9 cellular contexts compared by ENCODE assay signal in genomic region chr4:159764343-159764952, GRCh38.
A peak's percentile ranks its signal among the peaks of the same experiment; 100 is the strongest.
DNase-seq lines count a peak whose midpoint lies in the region; ATAC-seq, FAIRE-seq and TF ChIP-seq lines count a peak whose summit lies in the region.
"Had no signal": no experiment of that assay in that cellular context is flagged by ENCODE, and none has a peak within 500 bp of the region (broad histone marks: within the 10 kb centered on the region; RNA-seq: fewer than 3 reads in every experiment).

No MANE protein-coding gene starts in this region.

- TF ChIP-seq CTCF in CD4-positive, alpha-beta T cell (IDR thresholded peaks at IDR 0.05), result peak; percentile 18
- 0 out of 6 replicates have a peak, but pooled peaks of 1 of the 3 experiments have one; percentile 12 for TF ChIP-seq CTCF in K562 (IDR thresholded peaks at IDR 0.05 in 2 of 3, conservative IDR thresholded peaks at IDR 0.05 in 1 of 3; ENCODE audit: insufficient read depth in 2 of 3, low read depth in 1 of 3, low read length in 3 of 3)

- TF ChIP-seq EP300 in K562 (IDR thresholded peaks at IDR 0.05; ENCODE audit: low read length), result no peak

- no peaks in the 10 kb centered on the region for H3K79me2 ChIP-seq in K562 (ENCODE audit: control insufficient read depth, insufficient read depth, low read length)
- H3K79me2 ChIP-seq: parathyroid adenoma had no signal

- TF ChIP-seq RAD21 in K562 (CRISPR knock-in tag; conservative IDR thresholded peaks at IDR 0.05 in 1 of 2, IDR thresholded peaks at IDR 0.05 in 1 of 2), result no peak

- CTCF ChIA-PET in CD4-positive, alpha-beta T cell (lab: Charles Lee), result no interaction called here
- CTCF ChIA-PET in K562 (lab: Yijun Ruan, JAX; ENCODE audit: low intra/inter-chr PET ratio), result no interaction called here

- no peak overlapping the region for H3K4me3 Mint-ChIP-seq in CD4-positive, alpha-beta T cell

- no peak overlapping the region for H3K4me3 ChIP-seq in K562

- no peaks in the 10 kb centered on the region for H3K27me3 Mint-ChIP-seq in CD4-positive, alpha-beta T cell

- no peak overlapping the region for H2AFZ ChIP-seq in K562 (ENCODE audit: low read depth, low read length)
- H2AFZ ChIP-seq: parathyroid adenoma had no signal

- H3K9me3 Mint-ChIP-seq in CD4-positive, alpha-beta T cell, result peaks cover 4% of the 10 kb centered on the region

- no peak overlapping the region for H3K27ac Mint-ChIP-seq in CD4-positive, alpha-beta T cell

- POLR2A ChIA-PET in CD4-positive, alpha-beta T cell (lab: Charles Lee), result no interaction called here
- POLR2A ChIA-PET in K562 (lab: Yijun Ruan, JAX), result interaction anchor here (0.6 kb wide), 1 partner anchor 59 kb away, joined by 3 read pairs; no protein-coding TSS in a partner anchor

- DNase-seq in CD4-positive, alpha-beta T cell, result no peak
- DNase-seq in NCI-H2081 (lab: John Stamatoyannopoulos, UW) (peak; percentile 53 to 61), K562 (ENCODE audit: extremely low read depth in 1 of 4, low spot score in 3 of 4) (peak; percentile 1 to 8 (median 2)), left lobe of liver (ENCODE audit: low spot score) (no peak)
- DNase-seq in stimulated activated CD8-positive, alpha-beta memory T cell treated with anti-CD3 and anti-CD28 coated beads, Interleukin-4, amount 100 ng/mL, for 48 hours, result no peak
- DNase-seq in activated T-cell treated with anti-CD3 and anti-CD28 coated beads, Interleukin-2, amount 50 U/mL, for 48 hours, result no peak

- no peaks in the 10 kb centered on the region for H3K9me1 ChIP-seq in K562 (ENCODE audit: control insufficient read depth, insufficient read depth, low read length)

- H3K4me2 ChIP-seq in K562 (ENCODE audit: insufficient read depth, low read length), result no peak overlapping the region

- no peaks in the 10 kb centered on the region for H3K27me3 ChIP-seq in CD4-positive, alpha-beta T cell (ENCODE audit: control insufficient read depth, insufficient read depth, low read length)
- no peaks in the 10 kb centered on the region for H3K27me3 ChIP-seq in K562 (ENCODE audit: control insufficient read depth in 2 of 2, insufficient read depth in 2 of 2, low read length in 2 of 2)

- no peak overlapping the region for H3K27ac ChIP-seq in CD4-positive, alpha-beta T cell (ENCODE audit: low read depth, low read length)
- H3K27ac ChIP-seq in K562 (ENCODE audit: extremely low read depth, low read depth, low read length), result no peak overlapping the region
- H3K27ac ChIP-seq: parathyroid adenoma had no signal

- no peaks in the 10 kb centered on the region for H3K9me3 ChIP-seq in CD4-positive, alpha-beta T cell (ENCODE audit: control insufficient read depth, low read length)
- no peaks in the 10 kb centered on the region for H3K9me3 ChIP-seq in K562 (replicated peaks; ENCODE audit: control insufficient read depth, insufficient read depth, low read depth, low read length)

- H3K4me1 Mint-ChIP-seq in CD4-positive, alpha-beta T cell (ENCODE audit: low read depth), result no peaks in the 10 kb centered on the region

- WGBS in K562 (ENCODE audit: insufficient coverage, low coverage, missing lambda C conversion rate), result 0% methylated on average over 2 of the region's 5 CpGs

- no peaks in the 10 kb centered on the region for H3K36me3 Mint-ChIP-seq in CD4-positive, alpha-beta T cell (ENCODE audit: low read depth)

- in situ Hi-C loops in K562 (cut with MboI), result no loop called here

- intact Hi-C loops in CD4-positive, alpha-beta T cell (cut with DNase I, micrococcal nuclease), result no loop called here
- intact Hi-C loops in K562 (cut with micrococcal nuclease), result no loop called here

- H3K9ac ChIP-seq in K562 (ENCODE audit: insufficient read depth in 1 of 2, low read depth in 2 of 2, low read length in 2 of 2), result no peak overlapping the region
- H3K9ac ChIP-seq: parathyroid adenoma had no signal

- FAIRE-seq in K562 (lab: Jason Lieb, UNC), result no peak

- no peak for TF ChIP-seq POLR2A in K562 (conservative IDR thresholded peaks at IDR 0.05)

- no peaks in the 10 kb centered on the region for H4K20me1 ChIP-seq in K562 (replicated peaks; ENCODE audit: control insufficient read depth, insufficient read depth, low read length)

- no peaks in the 10 kb centered on the region for H3K36me3 ChIP-seq in K562 (ENCODE audit: control insufficient read depth, insufficient read depth, low read length)

- ATAC-seq in CD4-positive, alpha-beta T cell (ENCODE audit: poor library complexity), result no peak
- ATAC-seq in GM18867 (IDR thresholded peaks at IDR 0.05; ENCODE audit: unreplicated experiment), result peak; percentile 83
- ATAC-seq in HG03039 (IDR thresholded peaks at IDR 0.05; ENCODE audit: unreplicated experiment), result peak; percentile 64
- ATAC-seq in K562, result no peak
- peak; percentile 87 for ATAC-seq in left lobe of liver

- no peaks in the 10 kb centered on the region for H3K4me1 ChIP-seq in K562 (replicated peaks in 1 of 2; ENCODE audit: control insufficient read depth in 2 of 2, insufficient read depth in 2 of 2, low read length in 2 of 2)
- H3K4me1 ChIP-seq: parathyroid adenoma had no signal

- BruUV-seq in K562 (replicated peaks; lab: Mats Ljungman, UMichigan), result no TSS peak

TF ChIP-seq in K562, 482 proteins besides CTCF, POLR2A, EP300 and RAD21 (continues in another document):
- no peak for TF ChIP-seq PHB2 (IDR thresholded peaks at IDR 0.05; ENCODE audit: low read depth)
- no peak for TF ChIP-seq ZNF766 (CRISPR knock-in tag; conservative IDR thresholded peaks at IDR 0.05)
- TF ChIP-seq DDX20 (tag; IDR thresholded peaks at IDR 0.05; ENCODE audit: low read depth), result no peak
- no peak for TF ChIP-seq ZBTB2 (IDR thresholded peaks at IDR 0.05)
- TF ChIP-seq NONO (IDR thresholded peaks at IDR 0.05; ENCODE audit: low read depth in 2 of 2, low read length in 1 of 2), result no peak
- no peak for TF ChIP-seq JUN (IDR thresholded peaks at IDR 0.05; ENCODE audit: borderline replicate concordance, low read depth, low read length)
- TF ChIP-seq JUN (CRISPR knock-in tag; IDR thresholded peaks at IDR 0.05; ENCODE audit: borderline replicate concordance), result no peak
- TF ChIP-seq CUX1 (CRISPR knock-in tag; IDR thresholded peaks at IDR 0.05), result no peak
- TF ChIP-seq ZNF197 (CRISPR knock-in tag; IDR thresholded peaks at IDR 0.05; ENCODE audit: low read depth), result no peak
- no peak for TF ChIP-seq DNMT1 (IDR thresholded peaks at IDR 0.05)
- TF ChIP-seq KAT2B (IDR thresholded peaks at IDR 0.05; ENCODE audit: low read depth, low read length), result no peak
- no peak for TF ChIP-seq ZNF583 (CRISPR knock-in tag; IDR thresholded peaks at IDR 0.05)
- no peak for TF ChIP-seq NFYB (IDR thresholded peaks at IDR 0.05; ENCODE audit: extremely low read depth, insufficient read length)

Comparison
In these comparisons a context has a peak if more than half of its experiments do, and no peak if none do; other contexts are left out.
1. ATAC-seq: peak in GM18867 (single experiment), HG03039 (single experiment) and left lobe of liver (single experiment); none in CD4-positive, alpha-beta T cell (single experiment) and K562 (single experiment).
2. DNase-seq: peak in NCI-H2081 (2 of 2) and K562 (4 of 4); none in CD4-positive, alpha-beta T cell (0 of 10), left lobe of liver (single experiment), stimulated activated CD8-positive, alpha-beta memory T cell treated with anti-CD3 and anti-CD28 coated beads, Interleukin-4, amount 100 ng/mL, for 48 hours (single experiment) and activated T-cell treated with anti-CD3 and anti-CD28 coated beads, Interleukin-2, amount 50 U/mL, for 48 hours (0 of 2).